Comparison of ENCODE assay signal across 14 cellular contexts in the genomic region with DNA sequence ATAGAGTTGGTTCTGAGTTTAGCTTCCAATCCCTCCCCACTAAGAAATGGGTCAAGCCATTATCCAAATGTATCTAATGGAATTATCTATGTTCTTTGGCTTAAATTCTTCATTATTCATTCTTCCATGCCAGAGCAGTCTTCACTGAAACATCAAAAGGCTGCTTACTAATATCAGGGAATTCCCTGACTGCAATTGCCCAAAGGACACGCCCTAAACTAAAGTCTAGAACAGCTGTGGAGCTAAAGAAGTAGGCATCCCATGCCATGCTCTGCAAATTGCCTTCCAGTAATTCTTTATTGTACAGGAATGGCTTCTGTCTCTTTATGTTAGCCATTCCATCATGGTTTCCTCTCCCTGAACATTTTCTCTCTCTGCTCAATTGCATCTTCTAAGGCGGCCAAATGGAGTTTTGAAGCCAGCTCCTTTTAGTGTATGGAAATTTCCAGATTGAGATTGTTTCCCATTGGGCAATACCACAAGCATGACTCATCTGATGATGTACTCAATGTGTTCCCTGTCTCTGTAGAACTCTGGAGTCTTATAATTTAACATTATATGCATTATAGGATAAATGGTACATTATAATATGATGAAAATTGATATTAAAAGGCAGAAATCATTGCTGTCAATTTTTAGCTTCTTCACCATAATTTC. TPM values are rescaled to one million over a fixed set of nuclear protein-coding genes. Genes with fewer than 3 reads are reported as not detected.
DNase-seq lines count a peak whose midpoint lies in the region; ATAC-seq, FAIRE-seq and TF ChIP-seq lines count a peak whose summit lies in the region.
"Had no signal": no experiment of that assay in that cellular context is flagged by ENCODE, and none has a peak within 500 bp of the region (broad histone marks: within the 10 kb centered on the region; RNA-seq: fewer than 3 reads in every experiment).

No MANE protein-coding gene starts in this region.

- H3K4me3 ChIP-seq in RWPE2 (ENCODE audit: severe bottlenecking) (no peak overlapping the region), fibroblast of the aortic adventitia (ENCODE audit: low read depth, low read length) (no peak overlapping the region), small intestine (ENCODE audit: low read depth in 1 of 2, low read length in 2 of 2) (no peak overlapping the region)
- no peak overlapping the region for H3K4me3 ChIP-seq in CD8-positive, alpha-beta memory T cell (ENCODE audit: low read length)
- H3K4me3 ChIP-seq: lung had no signal

- CTCF ChIA-PET in CD8-positive, alpha-beta memory T cell (lab: Charles Lee), result no interaction called here

- no peak overlapping the region for H3K4me3 Mint-ChIP-seq in CD8-positive, alpha-beta memory T cell
- H3K4me3 Mint-ChIP-seq: activated naive CD4-positive, alpha-beta T cell treated with anti-CD3 and anti-CD28 coated beads for 36 hours had no signal

- H3K9me3 Mint-ChIP-seq in activated naive CD4-positive, alpha-beta T cell treated with anti-CD3 and anti-CD28 coated beads, Interleukin-2, amount 50 U/mL, for 72 hours, result peaks cover 0 to 14% of the 10 kb centered on the region in 2 donors
- H3K9me3 Mint-ChIP-seq in CD8-positive, alpha-beta memory T cell, result no peaks in the 10 kb centered on the region
- H3K9me3 Mint-ChIP-seq: activated naive CD4-positive, alpha-beta T cell treated with anti-CD3 and anti-CD28 coated beads for 36 hours had no signal

- H3K36me3 Mint-ChIP-seq in activated naive CD4-positive, alpha-beta T cell treated with anti-CD3 and anti-CD28 coated beads, Interleukin-2, amount 50 U/mL, for 72 hours, result peaks cover 0 to 12% of the 10 kb centered on the region in 2 donors
- no peaks in the 10 kb centered on the region for H3K36me3 Mint-ChIP-seq in CD8-positive, alpha-beta memory T cell

- ATAC-seq in RWPE2 (ENCODE audit: low read depth) (peak; percentile 82), HG02763 (IDR thresholded peaks at IDR 0.05; ENCODE audit: unreplicated experiment) (no peak)
- ATAC-seq in activated naive CD4-positive, alpha-beta T cell treated with anti-CD3 and anti-CD28 coated beads, Interleukin-2, amount 50 U/mL, for 72 hours, result no peak
- ATAC-seq: HCT116 had no signal

- TF ChIP-seq CTCF in RWPE2 (IDR thresholded peaks at IDR 0.05; ENCODE audit: poor library complexity, severe bottlenecking) (no peak), fibroblast of the aortic adventitia (IDR thresholded peaks at IDR 0.05; ENCODE audit: insufficient read depth, low read length) (no peak)

- peak overlapping the region; percentile 50 for H3K27ac ChIP-seq in RWPE2 (ENCODE audit: poor library complexity, severe bottlenecking)
- H3K27ac ChIP-seq in small intestine (ENCODE audit: low read depth in 1 of 2, low read length in 1 of 2), result no peak overlapping the region
- no peak overlapping the region for H3K27ac ChIP-seq in CD8-positive, alpha-beta memory T cell (ENCODE audit: low read depth, low read length)

- H3K4me1 ChIP-seq in RWPE2 (ENCODE audit: insufficient read depth, poor library complexity, severe bottlenecking) (peaks cover 38% of the 10 kb centered on the region), small intestine (ENCODE audit: control insufficient read depth in 2 of 2, insufficient read depth in 1 of 2, low read depth in 1 of 2, low read length in 1 of 2) (peaks cover 0 to 2% of the 10 kb centered on the region in 2 donors)
- H3K4me1 ChIP-seq in CD8-positive, alpha-beta memory T cell (ENCODE audit: insufficient read depth, low read length), result no peaks in the 10 kb centered on the region

- no peaks in the 10 kb centered on the region for H3K36me3 ChIP-seq in RWPE2 (ENCODE audit: low read depth)
- H3K36me3 ChIP-seq in small intestine (ENCODE audit: control insufficient read depth in 2 of 2, insufficient read depth in 2 of 2, low read length in 2 of 2), result no peaks in the 10 kb centered on the region
- H3K36me3 ChIP-seq in CD8-positive, alpha-beta memory T cell (ENCODE audit: insufficient read depth, low read length), result no peaks in the 10 kb centered on the region

- peaks cover 3 to 8% of the 10 kb centered on the region in 2 donors for H3K27me3 Mint-ChIP-seq in CD8-positive, alpha-beta memory T cell

- 29 to 58% (median 38%) methylated on average over 2 of the region's 2 CpGs for WGBS in small intestine, 3 donors

- no peak for FAIRE-seq in small intestine (lab: Jason Lieb, UNC)

- H3K9me3 ChIP-seq in RWPE2 (ENCODE audit: severe bottlenecking), result no peaks in the 10 kb centered on the region
- H3K9me3 ChIP-seq in small intestine (ENCODE audit: control insufficient read depth, low read depth), result no peaks in the 10 kb centered on the region
- no peaks in the 10 kb centered on the region for H3K9me3 ChIP-seq in CD8-positive, alpha-beta memory T cell (ENCODE audit: low read length)

- no peaks in the 10 kb centered on the region for H3K4me1 Mint-ChIP-seq in CD8-positive, alpha-beta memory T cell

- H3K27me3 ChIP-seq in RWPE2 (ENCODE audit: insufficient read depth, poor library complexity, severe bottlenecking), result no peaks in the 10 kb centered on the region
- peaks cover 0 to 2% of the 10 kb centered on the region in 2 donors for H3K27me3 ChIP-seq in small intestine (ENCODE audit: control insufficient read depth in 2 of 2, insufficient read depth in 2 of 2, low read length in 2 of 2)
- no peaks in the 10 kb centered on the region for H3K27me3 ChIP-seq in CD8-positive, alpha-beta memory T cell (ENCODE audit: insufficient read depth, low read length, poor library complexity, severe bottlenecking)

- no peak overlapping the region for H3K27ac Mint-ChIP-seq in activated naive CD4-positive, alpha-beta T cell treated with anti-CD3 and anti-CD28 coated beads, Interleukin-2, amount 50 U/mL, for 72 hours
- H3K27ac Mint-ChIP-seq in CD8-positive, alpha-beta memory T cell, result no peak overlapping the region
- H3K27ac Mint-ChIP-seq: activated naive CD4-positive, alpha-beta T cell treated with anti-CD3 and anti-CD28 coated beads for 36 hours had no signal

- POLR2A ChIA-PET in CD8-positive, alpha-beta memory T cell (lab: Charles Lee), result no interaction called here

- DNase-seq in HT-29 (ENCODE audit: low spot score) (peak; percentile 36), RWPE2 (ENCODE audit: low spot score) (no peak), fibroblast of the aortic adventitia (ENCODE audit: low read depth) (peak; percentile 16), small intestine (peak; percentile 67)
- no peak for DNase-seq in activated naive CD4-positive, alpha-beta T cell treated with anti-CD3 and anti-CD28 coated beads, Interleukin-2, amount 50 U/mL, for 72 hours (ENCODE audit: low spot score in 2 of 2)
- no peak for DNase-seq in CD8-positive, alpha-beta memory T cell
- DNase-seq: activated naive CD4-positive, alpha-beta T cell treated with anti-CD3 and anti-CD28 coated beads for 36 hours; COR-L47; hypothalamus; NCI-H1092 treated with DMSO at 0.1 percent for 48 hours; NCI-H446 had no signal

RNA-seq across cellular contexts. Expression of gene TSHZ2, which starts 28.8 kb away (rescaled TPM):
- total RNA-seq in HT-29 (2014; rRNA removed; shearing (Covaris generic)), result 0.05 and 0.81 TPM in 2 replicates
- 6.9 and 48.9 TPM in 2 replicates for total RNA-seq in fibroblast of the aortic adventitia (ENCODE audit: low replicate concordance)
- polyA plus RNA-seq in small intestine, result 1 to 10 TPM in 2 of 3 donors, under 1 TPM in 1; 0.67 to 4.4 (median 1.4) TPM
- total RNA-seq in activated naive CD4-positive, alpha-beta T cell treated with anti-CD3 and anti-CD28 coated beads, Interleukin-2, amount 50 U/mL, for 72 hours, result 10 to 100 TPM; 31.4 to 91.0 TPM
- 1 to 10 TPM; 1.5 to 1.6 TPM for total RNA-seq in CD8-positive, alpha-beta memory T cell
- polyA plus RNA-seq in CD8-positive, alpha-beta memory T cell, result 0.10 TPM

Comparison
In these comparisons a context has a peak if more than half of its experiments do, and no peak if none do; other contexts are left out.
1. DNase-seq: peak in HT-29 (single experiment), fibroblast of the aortic adventitia (single experiment) and small intestine (single experiment); none in RWPE2 (single experiment), activated naive CD4-positive, alpha-beta T cell treated with anti-CD3 and anti-CD28 coated beads, Interleukin-2, amount 50 U/mL, for 72 hours (0 of 2) and CD8-positive, alpha-beta memory T cell (0 of 5).